ENCODE assay signal across 17 cellular contexts in the genomic region with DNA sequence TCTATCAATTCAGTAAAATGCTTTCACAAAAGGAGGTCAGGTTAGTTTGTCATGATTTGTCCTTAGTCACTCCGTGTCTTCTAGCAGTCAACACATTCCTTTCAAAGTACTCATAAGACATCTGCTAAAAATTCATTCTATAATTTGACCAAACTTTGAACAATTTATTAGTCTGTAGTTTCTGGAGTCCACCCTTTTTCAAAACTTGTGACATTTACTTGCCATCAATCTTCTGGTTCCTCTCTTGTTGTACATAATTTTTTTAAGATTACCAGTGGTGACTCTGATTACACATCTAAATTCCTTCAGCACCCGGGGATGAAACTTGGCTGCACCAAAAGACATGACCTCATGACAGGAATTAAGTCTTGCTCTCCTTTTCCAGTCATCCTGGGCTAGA.
DNase-seq lines count a peak whose midpoint lies in the region; ATAC-seq, FAIRE-seq and TF ChIP-seq lines count a peak whose summit lies in the region.
"Had no signal": no experiment of that assay in that cellular context is flagged by ENCODE, and none has a peak within 500 bp of the region (broad histone marks: within the 10 kb centered on the region; RNA-seq: fewer than 3 reads in every experiment).

No MANE protein-coding gene starts in this region.

- no peaks in the 10 kb centered on the region for H4K20me1 ChIP-seq in keratinocyte (ENCODE audit: control insufficient read depth, extremely low read depth, insufficient read depth, low read length)

- H3K4me3 ChIP-seq in body of pancreas, result no peak overlapping the region
- no peak overlapping the region for H3K4me3 ChIP-seq in keratinocyte (ENCODE audit: control insufficient read depth in 2 of 3, extremely low read depth in 1 of 3, insufficient read depth in 2 of 3, low read depth in 1 of 3, low read length in 3 of 3)
- H3K4me3 ChIP-seq in tibial artery, result no peak overlapping the region
- H3K4me3 ChIP-seq in tibial nerve, result no peak overlapping the region
- H3K4me3 ChIP-seq: K562, transverse colon had no signal

- H3K27ac ChIP-seq in body of pancreas, result no peak overlapping the region
- H3K27ac ChIP-seq in keratinocyte (ENCODE audit: control insufficient read depth, insufficient read depth, low read length), result no peak overlapping the region
- H3K27ac ChIP-seq in tibial artery, result peak overlapping the region; percentile 23 to 33
- H3K27ac ChIP-seq in tibial nerve, result no peak overlapping the region
- H3K27ac ChIP-seq: transverse colon, WERI-Rb-1 had no signal

- no peak for TF ChIP-seq EP300 in tibial nerve (IDR thresholded peaks at IDR 0.05)

- H3K9me3 Mint-ChIP-seq in HFFc6, result peaks cover 15% of the 10 kb centered on the region

- no peaks in the 10 kb centered on the region for H3K4me1 Mint-ChIP-seq in HFFc6 (ENCODE audit: low read depth)
- H3K4me1 Mint-ChIP-seq: naive B cell had no signal

- H3K27ac Mint-ChIP-seq in HFFc6, result no peak overlapping the region
- H3K27ac Mint-ChIP-seq: naive B cell had no signal

- no peaks in the 10 kb centered on the region for H3K9me1 ChIP-seq in keratinocyte (ENCODE audit: control insufficient read depth, extremely low read depth, insufficient read depth, low read length)

- no peak overlapping the region for H2AFZ ChIP-seq in keratinocyte (ENCODE audit: control insufficient read depth, low read length)

- DNase-seq in HFFc6, result peak; percentile 1
- no peak for DNase-seq in body of pancreas
- no peak for DNase-seq in keratinocyte (ENCODE audit: low read depth, low spot score)
- peak in 1 of 2 donors; percentile 38 for DNase-seq in tibial artery
- no peak for DNase-seq in tibial nerve (ENCODE audit: low spot score in 2 of 2)
- DNase-seq in LoVo (ENCODE audit: low spot score), result no peak
- DNase-seq: activated effector memory CD4-positive, alpha-beta T cell treated with anti-CD3 and anti-CD28 coated beads, Interleukin-2, amount 50 U/mL, for 16 hours; anterior cingulate cortex; naive B cell; NCI-H146; stimulated activated CD4-positive, alpha-beta T cell treated with anti-CD3 and anti-CD28 coated beads, Interleukin-1b, Interleukin-23, amount 100 ng/mL, for 48 hours; stimulated activated CD8-positive, alpha-beta memory T cell treated with anti-CD3 and anti-CD28 coated beads, Interleukin-4, amount 100 ng/mL, for 48 hours; transverse colon; WERI-Rb-1 had no signal

- intact Hi-C loops in body of pancreas (cut with DNase I), result no loop called here
- intact Hi-C loops in tibial artery (cut with DNase I; ENCODE audit: low total_unique reads), result no loop called here

- H3K27me3 ChIP-seq in body of pancreas (no peaks in the 10 kb centered on the region), keratinocyte (ENCODE audit: control insufficient read depth, extremely low read depth, insufficient read depth, low read length) (no peaks in the 10 kb centered on the region), tibial artery (no peaks in the 10 kb centered on the region), tibial nerve (no peaks in the 10 kb centered on the region)
- H3K27me3 ChIP-seq: transverse colon had no signal

- TF ChIP-seq CTCF in HFFc6 (IDR thresholded peaks at IDR 0.05) (no peak), body of pancreas (IDR thresholded peaks at IDR 0.05) (no peak), keratinocyte (optimal IDR thresholded peaks at IDR 0.05 in 1 of 3, IDR thresholded peaks at IDR 0.05 in 1 of 3, conservative IDR thresholded peaks at IDR 0.05 in 1 of 3; ENCODE audit: extremely low read depth in 1 of 3, insufficient read depth in 2 of 3, low read length in 3 of 3) (no peak), tibial artery (IDR thresholded peaks at IDR 0.05) (no peak), tibial nerve (IDR thresholded peaks at IDR 0.05) (no peak)

- H3K9me3 ChIP-seq in body of pancreas (no peaks in the 10 kb centered on the region), keratinocyte (ENCODE audit: control insufficient read depth, low read depth, low read length) (no peaks in the 10 kb centered on the region), tibial artery (no peaks in the 10 kb centered on the region), tibial nerve (no peaks in the 10 kb centered on the region)
- H3K9me3 ChIP-seq: transverse colon had no signal

- H3K36me3 Mint-ChIP-seq in HFFc6 (ENCODE audit: low read depth), result no peaks in the 10 kb centered on the region
- H3K36me3 Mint-ChIP-seq: naive B cell had no signal

- no peak overlapping the region for H3K9ac ChIP-seq in keratinocyte (ENCODE audit: control insufficient read depth, extremely low read depth, insufficient read depth, low read length)

- H3K79me2 ChIP-seq in keratinocyte (ENCODE audit: control insufficient read depth, insufficient read depth, low read length), result no peaks in the 10 kb centered on the region

- H3K4me2 ChIP-seq in keratinocyte (ENCODE audit: control insufficient read depth, extremely low read depth, insufficient read depth, low read depth, low read length), result no peak overlapping the region

- WGBS in body of pancreas, 2 donors, result 13 to 23% methylated on average over 2 of the region's 2 CpGs
- WGBS in tibial nerve, 2 donors, result 26% methylated on average over 2 of the region's 2 CpGs

- dilution Hi-C loops in keratinocyte (cut with MboI; ENCODE audit: extremely low pct_ligation_motif_present, low sequenced_read_pairs), result no loop called here

- no peak overlapping the region for H3K4me3 Mint-ChIP-seq in HFFc6
- H3K4me3 Mint-ChIP-seq: naive B cell had no signal

- H3K4me1 ChIP-seq in body of pancreas (no peaks in the 10 kb centered on the region), keratinocyte (ENCODE audit: control insufficient read depth, extremely low read depth, insufficient read depth, low read length) (peaks cover 4% of the 10 kb centered on the region), tibial artery (peaks cover 0 to 26% (median 9%) of the 10 kb centered on the region in 4 donors), tibial nerve (peaks cover 0 to 21% (median 0%) of the 10 kb centered on the region in 4 donors)
- H3K4me1 ChIP-seq: transverse colon had no signal

- H3K27me3 Mint-ChIP-seq in HFFc6 (ENCODE audit: insufficient read depth), result no peaks in the 10 kb centered on the region; the same call in 1 of the 2 replicates
- H3K27me3 Mint-ChIP-seq: naive B cell had no signal

- FAIRE-seq in keratinocyte (lab: Jason Lieb, UNC), result peak; percentile 20
- FAIRE-seq: GM19239, K562 had no signal

- H3K36me3 ChIP-seq in body of pancreas (replicated peaks in 1 of 2; ENCODE audit: insufficient read depth in 1 of 2, low read depth in 2 of 2), result no peaks in the 10 kb centered on the region
- H3K36me3 ChIP-seq in keratinocyte (ENCODE audit: control insufficient read depth in 2 of 2, extremely low read depth in 1 of 2, insufficient read depth in 2 of 2, low read length in 2 of 2), result no peaks in the 10 kb centered on the region
- H3K36me3 ChIP-seq in tibial artery, result no peaks in the 10 kb centered on the region
- H3K36me3 ChIP-seq in tibial nerve, result no peaks in the 10 kb centered on the region
- H3K36me3 ChIP-seq: transverse colon, WERI-Rb-1 had no signal

- TF ChIP-seq POLR2A in body of pancreas (IDR thresholded peaks at IDR 0.05), result no peak
- TF ChIP-seq POLR2A in tibial nerve (IDR thresholded peaks at IDR 0.05), result no peak

- ATAC-seq in body of pancreas, result peak; percentile 21
- no peak for ATAC-seq in HG02588 (IDR thresholded peaks at IDR 0.05; ENCODE audit: unreplicated experiment)
- ATAC-seq: K562 had no signal

Comparison
In these comparisons a context has a peak if more than half of its experiments do, and no peak if none do; other contexts are left out.
1. H3K27ac ChIP-seq: peak in tibial artery (2 of 2); none in body of pancreas (0 of 4), keratinocyte (single experiment) and tibial nerve (0 of 4).